Comparison of ENCODE assay signal across 25 cellular contexts in genomic region chr4:8858188-8858924, GRCh38. TPM values are rescaled to one million over a fixed set of nuclear protein-coding genes. Genes with fewer than 3 reads are reported as not detected.
DNase-seq lines count a peak whose midpoint lies in the region; ATAC-seq and TF ChIP-seq lines count a peak whose summit lies in the region.
"Had no signal": no experiment of that assay in that cellular context is flagged by ENCODE, and none has a peak within 500 bp of the region (broad histone marks: within the 10 kb centered on the region; RNA-seq: fewer than 3 reads in every experiment).

No MANE protein-coding gene starts in this region.

- peak overlapping the region; percentile 42 for H3K4me3 Mint-ChIP-seq in activated CD8-positive, alpha-beta T cell treated with anti-CD3 and anti-CD28 coated beads, Interleukin-2, amount 10 ng/mL, durations not matched to agents 7 days and 5 days
- no peak overlapping the region for H3K4me3 Mint-ChIP-seq in activated CD8-positive, alpha-beta T cell treated with anti-CD3 and anti-CD28 coated beads for 36 hours
- peak overlapping the region in 2 of 3 donors; percentile 7 to 28 for H3K4me3 Mint-ChIP-seq in T-cell
- H3K4me3 Mint-ChIP-seq: activated CD4-positive, alpha-beta memory T cell treated with anti-CD3 and anti-CD28 coated beads, Interleukin-2, amount 10 ng/mL, durations not matched to agents 7 days and 5 days; CD4-positive, alpha-beta T cell had no signal

- no peak overlapping the region for H3K9ac ChIP-seq in smooth muscle cell (ENCODE audit: low read depth)
- H3K9ac ChIP-seq: SK-N-SH had no signal

- no peaks in the 10 kb centered on the region for H3K36me3 ChIP-seq in smooth muscle cell (ENCODE audit: low read depth)
- H3K36me3 ChIP-seq: ascending aorta, gastrocnemius medialis, thyroid gland had no signal

- H3K4me1 Mint-ChIP-seq in activated CD8-positive, alpha-beta T cell treated with anti-CD3 and anti-CD28 coated beads, Interleukin-2, amount 10 ng/mL, durations not matched to agents 7 days and 5 days (ENCODE audit: low read depth) = peaks cover 8% of the 10 kb centered on the region
- peaks cover 5% of the 10 kb centered on the region for H3K4me1 Mint-ChIP-seq in activated CD8-positive, alpha-beta T cell treated with anti-CD3 and anti-CD28 coated beads for 36 hours (ENCODE audit: low read depth)
- peaks cover 0 to 12% (median 12%) of the 10 kb centered on the region in 3 donors for H3K4me1 Mint-ChIP-seq in T-cell

- H3K9me3 Mint-ChIP-seq in activated CD8-positive, alpha-beta T cell treated with anti-CD3 and anti-CD28 coated beads, Interleukin-2, amount 10 ng/mL, durations not matched to agents 7 days and 5 days (ENCODE audit: insufficient read depth) = no peaks in the 10 kb centered on the region
- no peaks in the 10 kb centered on the region for H3K9me3 Mint-ChIP-seq in activated CD8-positive, alpha-beta T cell treated with anti-CD3 and anti-CD28 coated beads for 36 hours
- no peaks in the 10 kb centered on the region for H3K9me3 Mint-ChIP-seq in T-cell
- H3K9me3 Mint-ChIP-seq: activated CD4-positive, alpha-beta memory T cell treated with anti-CD3 and anti-CD28 coated beads, Interleukin-2, amount 10 ng/mL, durations not matched to agents 7 days and 5 days; CD4-positive, alpha-beta T cell had no signal

- peaks cover 100% of the 10 kb centered on the region for H3K27me3 ChIP-seq in smooth muscle cell (ENCODE audit: low read depth)

- H3K4me3 ChIP-seq in iPS-18c (ENCODE audit: insufficient read depth, low read depth, low read length) (peak overlapping the region; percentile 47), smooth muscle cell (no peak overlapping the region)
- H3K4me3 ChIP-seq: gastrocnemius medialis, PC-9, thyroid gland had no signal

- H3K4me2 ChIP-seq in smooth muscle cell = peak overlapping the region; percentile 70
- H3K4me2 ChIP-seq: PC-9, SK-N-SH had no signal

- CTCF ChIA-PET in activated CD8-positive, alpha-beta T cell treated with anti-CD3 and anti-CD28 coated beads, Interleukin-2, amount 10 ng/mL, durations not matched to agents 7 days and 5 days (lab: Charles Lee) = no interaction called here
- CTCF ChIA-PET in activated CD8-positive, alpha-beta T cell treated with anti-CD3 and anti-CD28 coated beads for 36 hours (lab: Charles Lee) = no interaction called here
- CTCF ChIA-PET in T-cell (lab: Charles Lee) = no interaction called here

- H3K79me2 ChIP-seq in smooth muscle cell (ENCODE audit: low read depth) = no peaks in the 10 kb centered on the region

- DNase-seq in activated CD8-positive, alpha-beta T cell treated with anti-CD3 and anti-CD28 coated beads, Interleukin-2, amount 10 ng/mL, durations not matched to agents 7 days and 5 days = peak; percentile 33
- no peak for DNase-seq in activated CD8-positive, alpha-beta T cell treated with anti-CD3 and anti-CD28 coated beads for 36 hours
- DNase-seq in T-cell = no peak
- DNase-seq in smooth muscle cell (lab: John Stamatoyannopoulos, UW; ENCODE audit: unreplicated experiment) = no peak
- no peak for DNase-seq in kidney tubule cell (ENCODE audit: low spot score)
- DNase-seq in stimulated activated CD8-positive, alpha-beta memory T cell treated with anti-CD3 and anti-CD28 coated beads, Interleukin-4, amount 100 ng/mL, for 48 hours = no peak
- DNase-seq: activated CD4-positive, alpha-beta memory T cell treated with anti-CD3 and anti-CD28 coated beads, Interleukin-2, amount 10 ng/mL, durations not matched to agents 7 days and 5 days; activated effector memory CD4-positive, alpha-beta T cell treated with Interleukin-2 at 50 U/mL for 16 hours; CD4-positive, alpha-beta T cell; DMS53; gastrocnemius medialis; mesenchymal stem cell; MM.1S; NCI-H2081; NCI-H524 treated with DMSO at 0.1 percent for 48 hours; PC-9; SK-N-SH; stimulated activated CD4-positive, alpha-beta T cell treated with anti-CD3 and anti-CD28 coated beads, Interleukin-2, amount 100 ng/mL, for 48 hours; thyroid gland had no signal

- TF ChIP-seq CTCF in activated CD8-positive, alpha-beta T cell treated with anti-CD3 and anti-CD28 coated beads for 36 hours (IDR thresholded peaks at IDR 0.05) = no peak
- TF ChIP-seq CTCF in smooth muscle cell (IDR thresholded peaks at IDR 0.05; ENCODE audit: borderline replicate concordance, insufficient read depth, poor library complexity, severe bottlenecking) = no peak

- peaks cover 63% of the 10 kb centered on the region for H3K27me3 Mint-ChIP-seq in activated CD8-positive, alpha-beta T cell treated with anti-CD3 and anti-CD28 coated beads, Interleukin-2, amount 10 ng/mL, durations not matched to agents 7 days and 5 days (ENCODE audit: low read depth)
- H3K27me3 Mint-ChIP-seq in activated CD8-positive, alpha-beta T cell treated with anti-CD3 and anti-CD28 coated beads for 36 hours = peaks cover 65% of the 10 kb centered on the region
- H3K27me3 Mint-ChIP-seq in T-cell = peaks cover 35 to 67% of the 10 kb centered on the region in 2 donors

- H3K9me3 ChIP-seq in iPS-18c (ENCODE audit: control insufficient read depth, insufficient read depth, low read length) (peaks cover 2% of the 10 kb centered on the region), smooth muscle cell (replicated peaks; ENCODE audit: low read depth) (no peaks in the 10 kb centered on the region)
- H3K9me3 ChIP-seq: ascending aorta, gastrocnemius medialis, SK-N-SH, thyroid gland had no signal

- H3K27ac Mint-ChIP-seq in activated CD8-positive, alpha-beta T cell treated with anti-CD3 and anti-CD28 coated beads, Interleukin-2, amount 10 ng/mL, durations not matched to agents 7 days and 5 days = no peak overlapping the region
- H3K27ac Mint-ChIP-seq in activated CD8-positive, alpha-beta T cell treated with anti-CD3 and anti-CD28 coated beads for 36 hours = no peak overlapping the region
- H3K27ac Mint-ChIP-seq in T-cell = no peak overlapping the region
- H3K27ac Mint-ChIP-seq: activated CD4-positive, alpha-beta memory T cell treated with anti-CD3 and anti-CD28 coated beads, Interleukin-2, amount 10 ng/mL, durations not matched to agents 7 days and 5 days; CD4-positive, alpha-beta T cell had no signal

- no peaks in the 10 kb centered on the region for H3F3A ChIP-seq in smooth muscle cell (ENCODE audit: low read depth)

- intact Hi-C loops in activated CD8-positive, alpha-beta T cell treated with anti-CD3 and anti-CD28 coated beads for 36 hours (cut with micrococcal nuclease) = no loop called here

- POLR2A ChIA-PET in activated CD8-positive, alpha-beta T cell treated with anti-CD3 and anti-CD28 coated beads, Interleukin-2, amount 10 ng/mL, durations not matched to agents 7 days and 5 days (lab: Charles Lee) = no interaction called here
- POLR2A ChIA-PET in activated CD8-positive, alpha-beta T cell treated with anti-CD3 and anti-CD28 coated beads for 36 hours (lab: Charles Lee) = no interaction called here
- POLR2A ChIA-PET in T-cell (lab: Charles Lee) = no interaction called here

- 4% methylated on average over 58 of the region's 59 CpGs for WGBS in smooth muscle cell (ENCODE audit: low lambda C conversion rate)

- H3K27ac ChIP-seq in smooth muscle cell (ENCODE audit: low read depth) = no peak overlapping the region
- H3K27ac ChIP-seq: ascending aorta, gastrocnemius medialis, PC-9, thyroid gland had no signal

- H3K36me3 Mint-ChIP-seq in activated CD8-positive, alpha-beta T cell treated with anti-CD3 and anti-CD28 coated beads, Interleukin-2, amount 10 ng/mL, durations not matched to agents 7 days and 5 days (ENCODE audit: low read depth) = peaks cover 10% of the 10 kb centered on the region
- H3K36me3 Mint-ChIP-seq in activated CD8-positive, alpha-beta T cell treated with anti-CD3 and anti-CD28 coated beads for 36 hours (ENCODE audit: low read depth) = no peaks in the 10 kb centered on the region
- no peaks in the 10 kb centered on the region for H3K36me3 Mint-ChIP-seq in T-cell

- H4K20me1 ChIP-seq in smooth muscle cell (ENCODE audit: low read depth) = no peaks in the 10 kb centered on the region

- H3K4me1 ChIP-seq in smooth muscle cell (ENCODE audit: low read depth) = peaks cover 22% of the 10 kb centered on the region
- H3K4me1 ChIP-seq: ascending aorta, gastrocnemius medialis had no signal

- H2AFZ ChIP-seq in smooth muscle cell (ENCODE audit: low read depth) = no peak overlapping the region
- H2AFZ ChIP-seq: PC-9 had no signal

- ATAC-seq in activated CD8-positive, alpha-beta T cell treated with anti-CD3 and anti-CD28 coated beads, Interleukin-2, amount 10 ng/mL, durations not matched to agents 7 days and 5 days = no peak
- ATAC-seq in activated CD8-positive, alpha-beta T cell treated with anti-CD3 and anti-CD28 coated beads for 36 hours = no peak
- ATAC-seq in T-cell (replicated peaks in 1 of 4) = no peak
- no peak for ATAC-seq in GM18868 (IDR thresholded peaks at IDR 0.05; ENCODE audit: unreplicated experiment)
- ATAC-seq: gastrocnemius medialis, HCT116 had no signal

RNA-seq across cellular contexts. Expression of gene HMX1, which starts 13.3 kb away (rescaled TPM):
- not detected for total RNA-seq in activated CD8-positive, alpha-beta T cell treated with anti-CD3 and anti-CD28 coated beads, Interleukin-2, amount 10 ng/mL, durations not matched to agents 7 days and 5 days
- not detected for total RNA-seq in activated CD8-positive, alpha-beta T cell treated with anti-CD3 and anti-CD28 coated beads for 36 hours
- total RNA-seq in T-cell = not detected
- 0.09 TPM in 1 of 2 replicates, not detected in the other for total RNA-seq in smooth muscle cell
- not detected in 2 replicates for polyA plus RNA-seq in smooth muscle cell
- total RNA-seq: A172; activated CD4-positive, alpha-beta memory T cell treated with anti-CD3 and anti-CD28 coated beads, Interleukin-2, amount 10 ng/mL, durations not matched to agents 7 days and 5 days; ascending aorta; CD4-positive, alpha-beta T cell; epithelial cell of proximal tubule; gastrocnemius medialis; PC-9 had no signal
